ENCODE assay signal across 17 cellular contexts in the genomic region with DNA sequence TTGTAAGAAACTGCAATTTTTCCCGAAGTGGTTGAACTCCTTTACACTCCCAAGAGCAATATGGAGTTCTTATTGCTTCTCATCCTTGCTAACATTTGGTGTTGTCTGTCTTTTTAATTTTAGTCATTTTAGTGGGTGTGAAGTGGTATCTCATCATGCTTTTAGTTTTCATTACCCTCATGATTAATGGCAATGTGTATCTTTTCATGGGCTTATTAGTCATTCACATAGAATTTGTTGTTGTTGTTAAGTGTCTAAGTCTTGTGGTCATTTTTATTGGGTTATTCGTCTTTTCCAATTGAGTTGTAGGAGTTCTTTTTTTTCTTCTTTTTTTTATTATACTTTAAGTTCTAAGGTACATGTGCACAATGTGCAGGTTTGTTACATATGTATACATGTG.
DNase-seq lines count a peak whose midpoint lies in the region; TF ChIP-seq lines count a peak whose summit lies in the region.
"Had no signal": no experiment of that assay in that cellular context is flagged by ENCODE, and none has a peak within 500 bp of the region (broad histone marks: within the 10 kb centered on the region; RNA-seq: fewer than 3 reads in every experiment).

No MANE protein-coding gene starts in this region.

- no peaks in the 10 kb centered on the region for H3K36me3 ChIP-seq in mesenchymal stem cell (ENCODE audit: control insufficient read depth in 1 of 2, insufficient read depth in 2 of 2, low read depth in 1 of 2, low read length in 2 of 2)
- H3K36me3 ChIP-seq in tibial nerve: no peaks in the 10 kb centered on the region

- no peak overlapping the region for H3K4me3 ChIP-seq in fibroblast of villous mesenchyme (ENCODE audit: low read depth, low read length)
- no peak overlapping the region for H3K4me3 ChIP-seq in mesenchymal stem cell (ENCODE audit: insufficient read depth in 1 of 2, low read depth in 1 of 2, low read length in 2 of 2)
- H3K4me3 ChIP-seq in tibial nerve: no peak overlapping the region

- H3K23ac ChIP-seq in mesenchymal stem cell (ENCODE audit: low read length in 2 of 2): no peak overlapping the region

- H3K4me2 ChIP-seq in mesenchymal stem cell (ENCODE audit: low read length, poor library complexity, severe bottlenecking): no peak overlapping the region

- H3K9ac ChIP-seq in mesenchymal stem cell (ENCODE audit: low read length): no peak overlapping the region

- WGBS in mesenchymal stem cell: 90% methylated on average over 1 of the region's 2 CpGs
- WGBS in tibial nerve, 2 donors: 85 to 93% methylated on average over 2 of the region's 2 CpGs

- H3K27me3 ChIP-seq in mesenchymal stem cell (ENCODE audit: control insufficient read depth in 1 of 2, insufficient read depth in 1 of 2, low read length in 2 of 2) (no peaks in the 10 kb centered on the region), tibial nerve (no peaks in the 10 kb centered on the region)

- no peak overlapping the region for H2BK12ac ChIP-seq in mesenchymal stem cell (ENCODE audit: low read length in 2 of 2)

- H3K9me3 ChIP-seq in mesenchymal stem cell (ENCODE audit: control insufficient read depth, low read length) (no peaks in the 10 kb centered on the region), tibial nerve (no peaks in the 10 kb centered on the region)

- no peak for TF ChIP-seq CTCF in fibroblast of villous mesenchyme (IDR thresholded peaks at IDR 0.05; ENCODE audit: insufficient read depth, low read depth, low read length)
- TF ChIP-seq CTCF in tibial nerve (IDR thresholded peaks at IDR 0.05): no peak

- H2AFZ ChIP-seq in mesenchymal stem cell (ENCODE audit: low read depth, low read length): no peak overlapping the region

- H3K14ac ChIP-seq in mesenchymal stem cell (ENCODE audit: low read length in 2 of 2): no peak overlapping the region

- no peak overlapping the region for H2BK120ac ChIP-seq in mesenchymal stem cell (ENCODE audit: low read depth, low read length)

- H3K18ac ChIP-seq in mesenchymal stem cell (ENCODE audit: low read depth in 1 of 2, low read length in 2 of 2): no peak overlapping the region

- H3K27ac ChIP-seq in mesenchymal stem cell (ENCODE audit: low read length, poor library complexity, severe bottlenecking) (no peak overlapping the region), tibial nerve (no peak overlapping the region)

- no peak for TF ChIP-seq EP300 in tibial nerve (IDR thresholded peaks at IDR 0.05)

- TF ChIP-seq POLR2A in tibial nerve (IDR thresholded peaks at IDR 0.05): no peak

- H3K4me1 ChIP-seq in mesenchymal stem cell (ENCODE audit: control insufficient read depth, insufficient read depth, low read depth, low read length): peaks cover 2% of the 10 kb centered on the region
- no peaks in the 10 kb centered on the region for H3K4me1 ChIP-seq in tibial nerve

- DNase-seq in ELR (ENCODE audit: low read depth) (peak; percentile 10), amniotic epithelial cell (ENCODE audit: low read depth) (peak; percentile 5), fibroblast of villous mesenchyme (ENCODE audit: low read depth) (peak; percentile 69), mesenchymal stem cell (peak; percentile 47), tibial nerve (ENCODE audit: low spot score in 2 of 2) (no peak), HPDE6-E6E7 (ENCODE audit: extremely low spot score) (no peak), NCI-H1694 (lab: John Stamatoyannopoulos, UW) (no peak)
- DNase-seq: CD8-positive, alpha-beta T cell; COR-L47; DMS153; DMS79 treated with DMSO at 0.1 percent for 48 hours; EL; GDM1; GOT3; H9; HFFc6; IMR-90 had no signal

- no peaks in the 10 kb centered on the region for H3K79me1 ChIP-seq in mesenchymal stem cell (replicated peaks; ENCODE audit: low read length, poor library complexity, severe bottlenecking)

- H4K91ac ChIP-seq in mesenchymal stem cell (ENCODE audit: low read length): no peak overlapping the region

- no peak overlapping the region for H2AK5ac ChIP-seq in mesenchymal stem cell (ENCODE audit: low read length, severe bottlenecking)

- H4K8ac ChIP-seq in mesenchymal stem cell (ENCODE audit: low read length): no peak overlapping the region

- peak overlapping the region; percentile 19 for H2BK5ac ChIP-seq in mesenchymal stem cell (ENCODE audit: low read depth, low read length, poor library complexity, severe bottlenecking)

- no peak overlapping the region for H2BK15ac ChIP-seq in mesenchymal stem cell (ENCODE audit: low read depth, poor library complexity, severe bottlenecking)

- H3K4ac ChIP-seq in mesenchymal stem cell (ENCODE audit: low read depth in 1 of 2, low read length in 2 of 2): no peak overlapping the region

Comparison
In these comparisons a context has a peak if more than half of its experiments do, and no peak if none do; other contexts are left out.
1. DNase-seq: peak in ELR (single experiment), amniotic epithelial cell (single experiment), fibroblast of villous mesenchyme (single experiment) and mesenchymal stem cell (single experiment); none in tibial nerve (0 of 2), HPDE6-E6E7 (single experiment) and NCI-H1694 (single experiment).